In the genomic region with DNA sequence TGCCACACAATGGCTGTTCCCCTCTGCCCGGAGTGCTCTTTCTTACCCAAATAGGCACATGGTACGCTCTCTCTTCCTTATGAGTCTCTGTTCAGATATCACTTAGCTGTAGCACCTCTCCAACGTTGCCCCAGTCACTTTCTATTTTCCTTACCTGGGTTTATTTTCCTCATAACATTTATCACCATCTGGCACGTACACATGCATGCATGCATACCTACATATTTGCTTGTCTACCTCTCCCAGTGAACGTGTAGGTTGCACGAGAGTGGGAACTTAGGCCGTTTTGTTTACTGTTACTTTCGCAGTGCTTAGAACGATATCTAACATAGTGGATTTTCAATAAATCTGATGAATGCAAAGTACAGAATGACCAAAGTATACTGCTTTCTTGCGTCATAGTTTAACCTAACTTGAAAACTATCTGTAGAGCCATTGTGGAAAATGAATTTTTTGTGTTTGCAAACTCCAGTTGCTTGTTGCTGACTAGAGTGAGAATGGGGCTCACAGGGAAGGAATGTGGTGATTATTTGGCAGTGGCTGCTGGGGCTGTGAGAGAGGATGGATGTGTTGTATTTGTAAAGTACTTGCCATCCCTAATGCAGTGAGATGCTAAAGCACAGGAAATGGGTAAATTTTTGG, we compare ENCODE assay signal across 22 cellular contexts. TPM values are rescaled to one million over a fixed set of nuclear protein-coding genes. Genes with fewer than 3 reads are reported as not detected.
A peak's percentile ranks its signal among the peaks of the same experiment; 100 is the strongest.
DNase-seq lines count a peak whose midpoint lies in the region; ATAC-seq and TF ChIP-seq lines count a peak whose summit lies in the region.
"Had no signal": no experiment of that assay in that cellular context is flagged by ENCODE, and none has a peak within 500 bp of the region (broad histone marks: within the 10 kb centered on the region; RNA-seq: fewer than 3 reads in every experiment).

No MANE protein-coding gene starts in this region.

- H3K27me3 ChIP-seq in upper lobe of left lung = no peaks in the 10 kb centered on the region

- H3K9me3 ChIP-seq in upper lobe of left lung = no peaks in the 10 kb centered on the region

- no peak overlapping the region for H3K27ac ChIP-seq in upper lobe of left lung
- H3K27ac ChIP-seq: 22Rv1, skin epidermis had no signal

- peaks cover 0 to 19% (median 12%) of the 10 kb centered on the region in 4 donors for H3K36me3 ChIP-seq in upper lobe of left lung

- no peak for TF ChIP-seq POLR2A in upper lobe of left lung (IDR thresholded peaks at IDR 0.05)

- peaks cover 21 to 43% (median 25%) of the 10 kb centered on the region in 4 donors for H3K4me1 ChIP-seq in upper lobe of left lung

- 89 to 90% methylated on average over 10 of the region's 10 CpGs for WGBS in upper lobe of left lung, 2 donors

- no peak for TF ChIP-seq EP300 in upper lobe of left lung (IDR thresholded peaks at IDR 0.05)

- intact Hi-C loops in sciatic nerve (cut with DNase I) = no loop called here

- peak; percentile 22 for ATAC-seq in sciatic nerve
- ATAC-seq in upper lobe of left lung (ENCODE audit: low FRiP score in 2 of 2) = no peak
- no peak for ATAC-seq in GM19452 (IDR thresholded peaks at IDR 0.05; ENCODE audit: unreplicated experiment)
- ATAC-seq: stimulated activated effector memory CD8-positive, alpha-beta T cell treated with anti-CD3 and anti-CD28 coated beads, Interleukin-12 subunit alpha, Interleukin-12 subunit beta, amount 100 ng/mL, for 72 hours had no signal

- peak; percentile 19 for DNase-seq in NCI-H2171 treated with DMSO at 0.1 percent for 48 hours (lab: John Stamatoyannopoulos, UW)
- DNase-seq in NCI-H2171 (lab: John Stamatoyannopoulos, UW) = no peak
- DNase-seq in NCI-H226 = peak; percentile 17
- DNase-seq in fibroblast of mammary gland (ENCODE audit: low read depth) = peak; percentile 43
- no peak for DNase-seq in sciatic nerve (ENCODE audit: low spot score)
- DNase-seq in activated gamma-delta T cell (lab: John Stamatoyannopoulos, UW) = no peak
- no peak for DNase-seq in upper lobe of left lung
- DNase-seq: activated CD4-positive, CD25-positive, alpha-beta regulatory T cell treated with anti-CD3 and anti-CD28 coated beads, Interleukin-2, amount 50 U/mL, for 72 hours; activated CD8-positive, alpha-beta memory T cell treated with anti-CD3 and anti-CD28 coated beads, Interleukin-2, amount 50 U/mL, for 4 hours; activated naive CD4-positive, alpha-beta T cell treated with anti-CD3 and anti-CD28 coated beads, Interleukin-2, amount 50 U/mL, for 16 hours; caudate nucleus; CD4-positive, CD25-positive, alpha-beta regulatory T cell; DMS79; glutamatergic neuron; GOT3; NCI-H1092 treated with DMSO at 0.1 percent for 48 hours; NCI-H345; Right ventricle myocardium superior had no signal

- H3K4me3 ChIP-seq in fibroblast of mammary gland (ENCODE audit: control insufficient read depth, low read depth, low read length) (no peak overlapping the region), upper lobe of left lung (no peak overlapping the region)
- H3K4me3 ChIP-seq: skin epidermis had no signal

- TF ChIP-seq CTCF in fibroblast of mammary gland (conservative IDR thresholded peaks at IDR 0.05; ENCODE audit: control insufficient read depth, insufficient read depth, low read depth, low read length) (no peak), upper lobe of left lung (IDR thresholded peaks at IDR 0.05) (no peak)

RNA-seq across cellular contexts. Expression of gene ACSL3, which starts 47.1 kb away (rescaled TPM):
- total RNA-seq in sciatic nerve = 70.5 TPM
- total RNA-seq in upper lobe of left lung = 10 to 100 TPM; 35.6 to 86.0 (median 69.9) TPM

Comparison
In these comparisons a context has a peak if more than half of its experiments do, and no peak if none do; other contexts are left out.
1. DNase-seq: peak in NCI-H2171 treated with DMSO at 0.1 percent for 48 hours (single experiment), NCI-H226 (single experiment) and fibroblast of mammary gland (single experiment); none in NCI-H2171 (single experiment), sciatic nerve (single experiment), activated gamma-delta T cell (single experiment) and upper lobe of left lung (0 of 2).